ENCODE assay signal across 8 cellular contexts in the genomic region with DNA sequence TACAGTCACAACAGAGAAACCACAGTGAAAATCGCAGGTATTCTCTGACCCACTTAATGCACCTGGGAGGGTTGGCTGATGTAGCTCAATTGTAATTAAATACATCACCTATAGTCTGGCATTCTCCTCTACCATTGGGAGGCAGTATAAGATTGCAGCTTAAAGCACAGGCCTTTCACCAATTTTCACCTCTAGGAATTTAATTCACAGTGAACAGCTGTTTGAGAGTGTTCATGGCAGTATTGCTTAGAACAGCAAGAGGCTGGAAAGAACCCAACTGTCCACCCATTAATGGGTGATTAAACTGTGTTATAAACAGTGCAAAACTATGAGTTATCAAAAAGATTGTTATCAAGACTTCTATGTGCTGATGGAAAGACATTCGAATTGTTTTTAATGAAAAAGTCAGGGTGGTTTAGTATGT. TPM values are rescaled to one million over a fixed set of nuclear protein-coding genes. Genes with fewer than 3 reads are reported as not detected.
DNase-seq lines count a peak whose midpoint lies in the region; ATAC-seq, FAIRE-seq and TF ChIP-seq lines count a peak whose summit lies in the region.

No MANE protein-coding gene starts in this region.

- H3K4me3 ChIP-seq in GM12878 (no peak overlapping the region; the same call in 1 of the 2 replicates), aorta (ENCODE audit: low read length in 2 of 2) (no peak overlapping the region)

- no peaks in the 10 kb centered on the region for H3K36me3 Mint-ChIP-seq in HFFc6 (ENCODE audit: low read depth)
- H3K36me3 Mint-ChIP-seq in immature natural killer cell, result peaks cover 15 to 28% (median 21%) of the 10 kb centered on the region in 3 donors

- in situ Hi-C loops in GM12878 (cut with MboI), result loop anchor here (5.0 to 10.0 kb wide), 2 partner anchors 122 to 300 kb away; no protein-coding TSS in a partner anchor

- H3K36me3 ChIP-seq in GM12878 (ENCODE audit: control insufficient read depth in 2 of 2, insufficient read depth in 2 of 2, low read length in 1 of 2) (peaks cover 0 to 8% of the 10 kb centered on the region in 2 experiments; a peak in 1 of 4 replicates), aorta (ENCODE audit: control insufficient read depth in 1 of 2, insufficient read depth in 2 of 2, low read length in 1 of 2) (no peaks in the 10 kb centered on the region)

- H3K27ac ChIP-seq in GM12878 (ENCODE audit: control insufficient read depth, insufficient read depth), result peak overlapping the region; percentile 56
- no peak overlapping the region for H3K27ac ChIP-seq in aorta (ENCODE audit: low read depth in 1 of 2, low read length in 2 of 2)

- H3K79me2 ChIP-seq in GM12878 (ENCODE audit: control insufficient read depth, insufficient read depth, low read length), result peaks cover 11% of the 10 kb centered on the region

- WGBS in GM12878 (ENCODE audit: insufficient coverage, insufficient replicate concordance, low lambda C conversion rate, missing lambda C conversion rate), result 49% methylated on average over 2 of the region's 2 CpGs
- 55 to 72% methylated on average over 2 of the region's 2 CpGs for WGBS in aorta, 2 donors

- no peaks in the 10 kb centered on the region for H3K27me3 ChIP-seq in GM12878 (replicated peaks in 1 of 2; ENCODE audit: control insufficient read depth in 2 of 2, insufficient read depth in 2 of 2, low read length in 1 of 2)
- no peaks in the 10 kb centered on the region for H3K27me3 ChIP-seq in aorta (ENCODE audit: control insufficient read depth in 1 of 2, insufficient read depth in 2 of 2, low read length in 1 of 2)

- peaks cover 13% of the 10 kb centered on the region for H3K4me1 ChIP-seq in GM12878 (ENCODE audit: control insufficient read depth, insufficient read depth, low read length)
- no peaks in the 10 kb centered on the region for H3K4me1 ChIP-seq in aorta (ENCODE audit: control insufficient read depth in 1 of 2, insufficient read depth in 2 of 2, low read length in 2 of 2)

- BruUV-seq in GM12878 (replicated peaks; lab: Mats Ljungman, UMichigan), result no TSS peak

- peak overlapping the region; percentile 65 for H3K4me2 ChIP-seq in GM12878 (ENCODE audit: control insufficient read depth, insufficient read depth)

- H3K27ac Mint-ChIP-seq in HFFc6 (peak overlapping the region; percentile 31; the same call in 1 of the 2 replicates), immature natural killer cell (peak overlapping the region; percentile 25 to 73 (median 70))
- peak overlapping the region in 1 of 2 donors; percentile 63 for H3K27ac Mint-ChIP-seq in stimulated activated naive CD8-positive, alpha-beta T cell treated with anti-CD3 and anti-CD28 coated beads, Interleukin-15, amount 100 ng/mL, for 72 hours

- CTCF ChIA-PET in GM12878 (lab: Yijun Ruan, JAX), result interaction anchor here (0.5 to 5.7 kb wide), 52 partner anchors 11 to 739 kb away, joined by 3 to 98 read pairs (median 4); a partner anchor contains a TSS

- peak; percentile 87 for TF ChIP-seq RAD21 in GM12878 (IDR thresholded peaks at IDR 0.05; ENCODE audit: insufficient read depth, low read depth, low read length)

- H3K4me3 Mint-ChIP-seq in HFFc6, result peak overlapping the region; percentile 21; the same call in 1 of the 2 replicates
- peak overlapping the region; percentile 49 to 83 (median 71) for H3K4me3 Mint-ChIP-seq in immature natural killer cell
- peak overlapping the region in 1 of 2 donors; percentile 35 for H3K4me3 Mint-ChIP-seq in stimulated activated naive CD8-positive, alpha-beta T cell treated with anti-CD3 and anti-CD28 coated beads, Interleukin-15, amount 100 ng/mL, for 72 hours

- TF ChIP-seq CTCF in HFFc6 (IDR thresholded peaks at IDR 0.05), result peak; percentile 73
- peak; percentile 72 to 88 (median 84) for TF ChIP-seq CTCF in GM12878 (IDR thresholded peaks at IDR 0.05 in 2 of 3, conservative IDR thresholded peaks at IDR 0.05 in 1 of 3; ENCODE audit: control insufficient read depth in 2 of 3, extremely low read depth in 1 of 3, insufficient read depth in 1 of 3, low read depth in 3 of 3, low read length in 3 of 3)

- no peaks in the 10 kb centered on the region for H4K20me1 ChIP-seq in GM12878 (ENCODE audit: control insufficient read depth, insufficient read depth)

- SMC1A ChIA-PET in GM12878 (lab: Charles Lee; ENCODE audit: uncharacterized antibody, unreplicated experiment), result interaction anchor here (0.7 to 2.2 kb wide), 21 partner anchors 22 to 424 kb away, joined by 3 to 18 read pairs (median 4); a partner anchor contains a TSS

- H3K4me1 Mint-ChIP-seq in HFFc6 (ENCODE audit: low read depth), result peaks cover 32% of the 10 kb centered on the region
- peaks cover 35 to 69% of the 10 kb centered on the region in 2 donors for H3K4me1 Mint-ChIP-seq in immature natural killer cell
- H3K4me1 Mint-ChIP-seq in stimulated activated naive CD8-positive, alpha-beta T cell treated with anti-CD3 and anti-CD28 coated beads, Interleukin-15, amount 100 ng/mL, for 72 hours, result peaks cover 46% of the 10 kb centered on the region

- TF ChIP-seq POLR2A in GM12878 (IDR thresholded peaks at IDR 0.05; ENCODE audit: low read depth, low read length), result no peak

- RAD21 ChIA-PET in GM12878 (lab: Charles Lee; ENCODE audit: unreplicated experiment), result interaction anchor here (0.5 to 3.3 kb wide), 28 partner anchors 17 to 474 kb away, joined by 3 to 18 read pairs (median 5); a partner anchor contains a TSS

- ATAC-seq in GM12878 (peak; percentile 62), aorta (ENCODE audit: low FRiP score) (no peak)
- peak; percentile 54 for ATAC-seq in stimulated activated naive CD8-positive, alpha-beta T cell treated with anti-CD3 and anti-CD28 coated beads, Interleukin-15, amount 100 ng/mL, for 72 hours

- TF ChIP-seq EP300 in GM12878 (IDR thresholded peaks at IDR 0.05; ENCODE audit: borderline replicate concordance in 1 of 2, control insufficient read depth in 1 of 2, low read depth in 2 of 2, low read length in 2 of 2), result no peak; a peak in 1 of 4 replicates

- FAIRE-seq in GM12878 (lab: Jason Lieb, UNC), result peak; percentile 61

- POLR2A ChIA-PET in GM12878 (lab: Charles Lee), result interaction anchor here (0.5 to 0.6 kb wide), 2 partner anchors 16 to 471 kb away, joined by 3 read pairs; a partner anchor contains a TSS

- no peaks in the 10 kb centered on the region for H3K9me3 Mint-ChIP-seq in HFFc6
- no peaks in the 10 kb centered on the region for H3K9me3 Mint-ChIP-seq in immature natural killer cell
- H3K9me3 Mint-ChIP-seq in stimulated activated naive CD8-positive, alpha-beta T cell treated with anti-CD3 and anti-CD28 coated beads, Interleukin-15, amount 100 ng/mL, for 72 hours, result no peaks in the 10 kb centered on the region

- H3K9me3 ChIP-seq in GM12878 (replicated peaks; ENCODE audit: control insufficient read depth, insufficient read depth, low read length) (no peaks in the 10 kb centered on the region), aorta (ENCODE audit: control insufficient read depth, low read length) (no peaks in the 10 kb centered on the region)

- H3K9ac ChIP-seq in GM12878 (ENCODE audit: control insufficient read depth, insufficient read depth, low read length), result no peak overlapping the region; the same call in 1 of the 2 replicates

- intact Hi-C loops in GM12878 (cut with micrococcal nuclease; ENCODE audit: unreplicated experiment), result loop anchor here (1.0 to 10.0 kb wide), 4 partner anchors 63 to 300 kb away; no protein-coding TSS in a partner anchor
- intact Hi-C loops in aorta (cut with DNase I), result loop anchor here in 1 of 2 donors (5.0 kb wide), 3 partner anchors 48 to 132 kb away; a partner anchor contains a TSS

- no peak overlapping the region for H2AFZ ChIP-seq in GM12878 (ENCODE audit: control insufficient read depth, low read depth, low read length)

- H3K27me3 Mint-ChIP-seq in HFFc6 (ENCODE audit: insufficient read depth), result no peaks in the 10 kb centered on the region
- H3K27me3 Mint-ChIP-seq in immature natural killer cell (ENCODE audit: low read depth in 3 of 3), result peaks cover 5 to 6% (median 5%) of the 10 kb centered on the region in 3 donors
- H3K27me3 Mint-ChIP-seq in stimulated activated naive CD8-positive, alpha-beta T cell treated with anti-CD3 and anti-CD28 coated beads, Interleukin-15, amount 100 ng/mL, for 72 hours, result no peaks in the 10 kb centered on the region

- DNase-seq in DMS 273 treated with DMSO at 0.1 percent for 48 hours (lab: John Stamatoyannopoulos, UW) (peak; percentile 44), HFFc6 (peak; percentile 39), NCI-H774 (lab: John Stamatoyannopoulos, UW) (peak; percentile 68), GM12878 (ENCODE audit: low read depth, low spot score) (peak; percentile 23), immature natural killer cell (peak; percentile 44 to 62 (median 57)), aorta (no peak)
- DNase-seq in stimulated activated naive CD8-positive, alpha-beta T cell treated with anti-CD3 and anti-CD28 coated beads, Interleukin-15, amount 100 ng/mL, for 72 hours, result no peak
- DNase-seq in stimulated activated naive CD4-positive, alpha-beta T cell treated with Interleukin-2 at 50 U/mL for 16 hours (lab: John Stamatoyannopoulos, UW), result no peak

RNA-seq across cellular contexts. Expression of a gene that starts 2.0 kb away (rescaled TPM):
- 10 to 100 TPM; 29.5 to 33.3 (median 32.0) TPM for total RNA-seq in HFFc6 (2021; fragmentation: NEBNext Ultra II Directional; extraction: Animal tissue kit (Norgen Biotek cat#: 25700))
- 13.9 and 14.7 TPM in 2 replicates for total RNA-seq in GM12878 (2013; cell fraction: nucleolus; rRNA removed)
- total RNA-seq in GM12878 (2014; rRNA removed) (24.8 and 27.1 TPM in 2 replicates), GM12878 (2014; rRNA removed; fragmentation: Illumina TruSeq; extraction: Trizol) (14.5 and 14.7 TPM in 2 replicates), GM12878 (2021) (16.6 and 18.0 TPM in 2 replicates), aorta (10 to 100 TPM; 21.6 to 23.4 TPM)
- polyA plus RNA-seq in GM12878 (2011; ENCODE audit: low read depth), result 9.9 TPM
- polyA plus RNA-seq in GM12878 (2011; rRNA removed) (7.6 and 13.4 TPM in 2 replicates), GM12878 (2014; fragmentation: Illumina TruSeq; extraction: Trizol) (13.3 and 15.1 TPM in 2 replicates), GM12878 (2014; fragmentation: Nextera tagmentation; extraction: Ambion mirVana) (10 to 100 TPM in 1 of 2 experiments, 1 to 10 TPM in 1; 9.9 to 11.4 TPM), GM12878 (2014; rRNA removed) (11.5 and 12.4 TPM in 2 replicates), GM12878 (2016; fragmentation: Nextera tagmentation; extraction: Ambion mirVana) (10 to 100 TPM; 24.3 TPM), immature natural killer cell (10 to 100 TPM; 48.6 to 62.2 (median 48.8) TPM), aorta (10 to 100 TPM; 11.0 to 32.1 TPM)
- 13.5 and 16.2 TPM in 2 replicates for polyA plus RNA-seq in GM12878 (2011; cell fraction: cytosol; rRNA removed)
- polyA plus RNA-seq in GM12878 (2011; cell fraction: nucleus; rRNA removed), result 17.6 and 21.0 TPM in 2 replicates
- polyA plus RNA-seq in GM12878 (2012), result 19.8 and 20.1 TPM in 2 replicates
- polyA minus RNA-seq in GM12878 (2011; rRNA and poly(A)+ RNA removed), result 9.6 and 10.4 TPM in 2 replicates
- 3.4 and 4.5 TPM in 2 replicates for polyA minus RNA-seq in GM12878 (2011; cell fraction: cytosol; rRNA and poly(A)+ RNA removed)
- 3.5 and 3.7 TPM in 2 replicates for polyA minus RNA-seq in GM12878 (2011; cell fraction: nucleus; rRNA and poly(A)+ RNA removed)

RNA-seq across cellular contexts. Expression of a gene that starts 26.7 kb away (rescaled TPM):
- total RNA-seq in HFFc6 (2021; fragmentation: NEBNext Ultra II Directional; extraction: Animal tissue kit (Norgen Biotek cat#: 25700)), result 10 to 100 TPM; 21.0 to 29.6 (median 23.4) TPM
- total RNA-seq in GM12878 (2013; cell fraction: nucleolus; rRNA removed), result not detected in 2 replicates
- total RNA-seq in GM12878 (2014; rRNA removed) (0.27 and 0.73 TPM in 2 replicates), GM12878 (2014; rRNA removed; fragmentation: Illumina TruSeq; extraction: Trizol) (0.22 and 0.32 TPM in 2 replicates), GM12878 (2021) (0.38 TPM in 1 of 2 replicates, not detected in the other), aorta (100 to 1,000 TPM in 1 of 2 donors, 10 to 100 TPM in 1; 75.9 to 128 TPM)
- polyA plus RNA-seq in GM12878 (2011; ENCODE audit: low read depth), result 1.0 TPM
- polyA plus RNA-seq in GM12878 (2011; rRNA removed) (0.61 and 0.67 TPM in 2 replicates), GM12878 (2014; fragmentation: Illumina TruSeq; extraction: Trizol) (0.12 and 0.14 TPM in 2 replicates), GM12878 (2014; fragmentation: Nextera tagmentation; extraction: Ambion mirVana) (under 1 TPM; 0.27 to 0.31 TPM), GM12878 (2014; rRNA removed) (0.41 and 0.78 TPM in 2 replicates), GM12878 (2016; fragmentation: Nextera tagmentation; extraction: Ambion mirVana) (not detected), immature natural killer cell (10 to 100 TPM; 11.0 to 17.9 (median 16.5) TPM), aorta (10 to 100 TPM; 45.0 to 80.5 TPM)
- polyA plus RNA-seq in GM12878 (2011; cell fraction: cytosol; rRNA removed), result 0.94 and 1.1 TPM in 2 replicates
- polyA plus RNA-seq in GM12878 (2011; cell fraction: nucleus; rRNA removed), result 0.42 and 0.81 TPM in 2 replicates
- polyA plus RNA-seq in GM12878 (2012), result 1.2 and 2.0 TPM in 2 replicates
- 0.59 and 1.2 TPM in 2 replicates for polyA minus RNA-seq in GM12878 (2011; rRNA and poly(A)+ RNA removed)
- not detected in 2 replicates for polyA minus RNA-seq in GM12878 (2011; cell fraction: cytosol; rRNA and poly(A)+ RNA removed)
- polyA minus RNA-seq in GM12878 (2011; cell fraction: nucleus; rRNA and poly(A)+ RNA removed), result 0.29 and 0.36 TPM in 2 replicates

RNA-seq across cellular contexts. Expression of a gene that starts 52.5 kb away (rescaled TPM):
- 10 to 100 TPM; 70.7 to 89.8 (median 81.6) TPM for total RNA-seq in HFFc6 (2021; fragmentation: NEBNext Ultra II Directional; extraction: Animal tissue kit (Norgen Biotek cat#: 25700))
- total RNA-seq in GM12878 (2013; cell fraction: nucleolus; rRNA removed), result 74.4 and 78.9 TPM in 2 replicates
- total RNA-seq in GM12878 (2014; rRNA removed), result 25.2 and 28.2 TPM in 2 replicates
- 22.7 and 23.6 TPM in 2 replicates for total RNA-seq in GM12878 (2014; rRNA removed; fragmentation: Illumina TruSeq; extraction: Trizol)
- 44.8 and 45.5 TPM in 2 replicates for total RNA-seq in GM12878 (2021)
- 27.3 TPM for polyA plus RNA-seq in GM12878 (2011; ENCODE audit: low read depth)
- polyA plus RNA-seq in GM12878 (2011; rRNA removed), result 39.8 and 52.2 TPM in 2 replicates
- 52.3 and 60.4 TPM in 2 replicates for polyA plus RNA-seq in GM12878 (2011; cell fraction: cytosol; rRNA removed)
- 154 and 188 TPM in 2 replicates for polyA plus RNA-seq in GM12878 (2011; cell fraction: nucleus; rRNA removed)
- 32.3 and 38.9 TPM in 2 replicates for polyA plus RNA-seq in GM12878 (2012)
- 30.7 and 36.8 TPM in 2 replicates for polyA plus RNA-seq in GM12878 (2014; fragmentation: Illumina TruSeq; extraction: Trizol)
- 1 to 10 TPM; 1.1 to 2.2 TPM for polyA plus RNA-seq in GM12878 (2014; fragmentation: Nextera tagmentation; extraction: Ambion mirVana)
- polyA plus RNA-seq in GM12878 (2014; rRNA removed), result 51.9 and 53.3 TPM in 2 replicates
- 10 to 100 TPM; 60.7 to 61.7 TPM for polyA plus RNA-seq in GM12878 (2016; fragmentation: Nextera tagmentation; extraction: Ambion mirVana)
- polyA minus RNA-seq in GM12878 (2011; rRNA and poly(A)+ RNA removed), result 64.4 and 69.6 TPM in 2 replicates
- polyA minus RNA-seq in GM12878 (2011; cell fraction: cytosol; rRNA and poly(A)+ RNA removed), result 19.1 and 24.0 TPM in 2 replicates
- 34.4 and 35.1 TPM in 2 replicates for polyA minus RNA-seq in GM12878 (2011; cell fraction: nucleus; rRNA and poly(A)+ RNA removed)
- 10 to 100 TPM; 58.0 to 89.0 (median 72.5) TPM for polyA plus RNA-seq in immature natural killer cell
- total RNA-seq in aorta, result 10 to 100 TPM; 53.4 to 58.3 TPM
- 10 to 100 TPM; 18.8 to 56.2 TPM for polyA plus RNA-seq in aorta

Comparison
In these comparisons a context has a peak if more than half of its experiments do, and no peak if none do; other contexts are left out.
1. DNase-seq: peak in DMS 273 treated with DMSO at 0.1 percent for 48 hours (single experiment), HFFc6 (single experiment), NCI-H774 (single experiment), GM12878 (single experiment) and immature natural killer cell (3 of 3); none in stimulated activated naive CD8-positive, alpha-beta T cell treated with anti-CD3 and anti-CD28 coated beads, Interleukin-15, amount 100 ng/mL, for 72 hours (0 of 2), aorta (0 of 2) and stimulated activated naive CD4-positive, alpha-beta T cell treated with Interleukin-2 at 50 U/mL for 16 hours (single experiment).
2. RNA of a gene that starts 26.7 kb away (total RNA-seq): 75.9 to 128 TPM in aorta and 21.0 to 29.6 TPM in HFFc6; 0.22 to 0.73 TPM in GM12878; every median in the first group is over 10 times any median in the second.